In genomic region chr4:153483432-153484418, GRCh38 we compare ENCODE assay signal across 10 cellular contexts. TPM values are rescaled to one million over a fixed set of nuclear protein-coding genes. Genes with fewer than 3 reads are reported as not detected.
DNase-seq lines count a peak whose midpoint lies in the region; ATAC-seq and TF ChIP-seq lines count a peak whose summit lies in the region.
"Had no signal": no experiment of that assay in that cellular context is flagged by ENCODE, and none has a peak within 500 bp of the region (broad histone marks: within the 10 kb centered on the region; RNA-seq: fewer than 3 reads in every experiment).

No MANE protein-coding gene starts in this region.

- H3K4me1 ChIP-seq in IMR-90 (ENCODE audit: control insufficient read depth, insufficient read depth, low read length) = peaks cover 26% of the 10 kb centered on the region

- CTCF ChIA-PET in IMR-90 (lab: Yijun Ruan, JAX) = interaction anchor here (0.6 kb wide), 1 partner anchor 135 kb away, joined by 3 read pairs; no protein-coding TSS in a partner anchor

- DNase-seq in IMR-90 (peak; percentile 47), mucosa of gallbladder (ENCODE audit: low spot score) (no peak)
- DNase-seq in central memory CD8-positive, alpha-beta T cell (ENCODE audit: low spot score in 2 of 2) = no peak
- no peak for DNase-seq in naive thymus-derived CD8-positive, alpha-beta T cell
- DNase-seq: NCI-H2081 treated with DMSO at 0.1 percent for 48 hours had no signal

- peaks cover 29% of the 10 kb centered on the region for H3K36me3 Mint-ChIP-seq in central memory CD8-positive, alpha-beta T cell (ENCODE audit: insufficient read depth)
- H3K36me3 Mint-ChIP-seq in naive thymus-derived CD8-positive, alpha-beta T cell = peaks cover 0 to 39% (median 3%) of the 10 kb centered on the region in 3 donors

- H4K91ac ChIP-seq in IMR-90 (ENCODE audit: insufficient read depth, low read depth, low read length) = no peak overlapping the region

- H3K27ac ChIP-seq in C4-2B (peak overlapping the region; percentile 27; the same call in 1 of the 2 replicates), IMR-90 (ENCODE audit: insufficient read depth, low read length) (no peak overlapping the region)
- H3K27ac ChIP-seq: cardiac muscle cell had no signal

- no peak overlapping the region for H2BK5ac ChIP-seq in IMR-90 (ENCODE audit: low read depth, low read length, poor library complexity, severe bottlenecking)

- no peak overlapping the region for H3K9ac ChIP-seq in IMR-90 (ENCODE audit: low read depth, low read length)

- H3K27me3 ChIP-seq in IMR-90 (ENCODE audit: control insufficient read depth, insufficient read depth, low read length) = no peaks in the 10 kb centered on the region
- H3K27me3 ChIP-seq: cardiac muscle cell had no signal

- peaks cover 3% of the 10 kb centered on the region; the same call in 1 of the 2 replicates for H3K36me3 ChIP-seq in IMR-90 (ENCODE audit: control insufficient read depth, insufficient read depth, low read length)
- H3K36me3 ChIP-seq: cardiac muscle cell had no signal

- in situ Hi-C loops in IMR-90 (cut with MboI; ENCODE audit: low sequenced_read_pairs) = no loop called here

- H4K8ac ChIP-seq in IMR-90 (ENCODE audit: low read depth in 2 of 2, low read length in 2 of 2) = peak overlapping the region in 1 of 2 experiments; percentile 4; a peak in 1 of 4 replicates

- no CpG with 5 or more reads among the region's 10 CpGs for WGBS in IMR-90 (ENCODE audit: extremely low coverage in 2 of 2, insufficient read length in 1 of 2), 2 experiments

- H3K4me3 Mint-ChIP-seq in central memory CD8-positive, alpha-beta T cell = peak overlapping the region; percentile 32
- peak overlapping the region in 9 of 10 donors; percentile 39 to 77 (median 68) for H3K4me3 Mint-ChIP-seq in naive thymus-derived CD8-positive, alpha-beta T cell

- no peak overlapping the region for H2BK120ac ChIP-seq in IMR-90 (ENCODE audit: low read depth, low read length)

- H3K9me3 Mint-ChIP-seq in central memory CD8-positive, alpha-beta T cell = no peaks in the 10 kb centered on the region
- H3K9me3 Mint-ChIP-seq in naive thymus-derived CD8-positive, alpha-beta T cell = no peaks in the 10 kb centered on the region

- no peak for TF ChIP-seq CTCF in C4-2B (conservative IDR thresholded peaks at IDR 0.05)
- no peak for TF ChIP-seq CTCF in IMR-90 (conservative IDR thresholded peaks at IDR 0.05; ENCODE audit: low read depth, low read length)

- no peak overlapping the region for H2AFZ ChIP-seq in IMR-90 (replicated peaks; ENCODE audit: low read length, poor library complexity)

- no TSS peak for BruUV-seq in IMR-90 (replicated peaks; lab: Mats Ljungman, UMichigan)

- no peak overlapping the region; the same call in 2 of the 3 replicates for H2BK15ac ChIP-seq in IMR-90 (ENCODE audit: low read depth, low read length)

- H3K79me1 ChIP-seq in IMR-90 (ENCODE audit: low read depth in 1 of 2, low read length in 2 of 2) = peaks cover 4 to 38% of the 10 kb centered on the region in 2 experiments; a peak in 3 of 4 replicates

- no peak overlapping the region for H3K4me3 ChIP-seq in IMR-90 (ENCODE audit: insufficient read depth, low read depth, low read length)
- H3K4me3 ChIP-seq: cardiac muscle cell had no signal

- H3K18ac ChIP-seq in IMR-90 (ENCODE audit: low read depth, low read length) = no peak overlapping the region; the same call in 1 of the 2 replicates

- H2AK5ac ChIP-seq in IMR-90 (ENCODE audit: low read depth, low read length) = no peak overlapping the region

- H4K20me1 ChIP-seq in IMR-90 (ENCODE audit: insufficient read depth, low read length) = no peaks in the 10 kb centered on the region

- peak overlapping the region; percentile 67 for H3K27ac Mint-ChIP-seq in central memory CD8-positive, alpha-beta T cell (ENCODE audit: low read depth)
- peak overlapping the region; percentile 39 to 93 (median 87) for H3K27ac Mint-ChIP-seq in naive thymus-derived CD8-positive, alpha-beta T cell

- no peak for TF ChIP-seq RAD21 in IMR-90 (IDR thresholded peaks at IDR 0.05; ENCODE audit: low read length)

- no peak overlapping the region for H3K56ac ChIP-seq in IMR-90 (ENCODE audit: extremely low read depth, insufficient read depth, low read length)

- no peak overlapping the region for H3K23ac ChIP-seq in IMR-90 (ENCODE audit: low read depth, low read length)

- H2AK9ac ChIP-seq in IMR-90 (replicated peaks; ENCODE audit: low read depth, low read length, poor library complexity) = no peak overlapping the region

- dilution Hi-C loops in IMR-90 (cut with HindIII; ENCODE audit: low sequenced_read_pairs, unreplicated experiment) = no loop called here

- no peak overlapping the region for H2BK20ac ChIP-seq in IMR-90 (ENCODE audit: low read depth, low read length)

- ATAC-seq in IMR-90 (ENCODE audit: low read depth) = no peak
- ATAC-seq in central memory CD8-positive, alpha-beta T cell (replicated peaks; ENCODE audit: extremely low read depth, poor library complexity, severe bottlenecking) = no peak
- no peak for ATAC-seq in naive thymus-derived CD8-positive, alpha-beta T cell
- ATAC-seq in HG03521 (IDR thresholded peaks at IDR 0.05; ENCODE audit: unreplicated experiment) = no peak
- ATAC-seq in GM21717 (IDR thresholded peaks at IDR 0.05; ENCODE audit: unreplicated experiment) = no peak
- no peak for ATAC-seq in HG03135 (IDR thresholded peaks at IDR 0.05; ENCODE audit: unreplicated experiment)

- H3K4ac ChIP-seq in IMR-90 (ENCODE audit: low read depth, low read length) = no peak overlapping the region

- intact Hi-C loops in IMR-90 (cut with micrococcal nuclease) = no loop called here

- H3K4me2 ChIP-seq in IMR-90 (ENCODE audit: low read depth, low read length) = peak overlapping the region; percentile 86; the same call in 1 of the 2 replicates

- POLR2A ChIA-PET in IMR-90 (lab: Charles Lee; ENCODE audit: unreplicated experiment) = no interaction called here
- POLR2A ChIA-PET in naive thymus-derived CD8-positive, alpha-beta T cell (lab: Charles Lee) = interaction anchor here (0.7 to 4.7 kb wide), 6 partner anchors 11 to 18 kb away, joined by 4 to 27 read pairs (median 8); partner anchors contain the start of gene TMEM131L

- peaks cover 10% of the 10 kb centered on the region for H3K9me1 ChIP-seq in IMR-90 (ENCODE audit: insufficient read depth, low read length)

- peaks cover 47% of the 10 kb centered on the region for H3K4me1 Mint-ChIP-seq in central memory CD8-positive, alpha-beta T cell
- H3K4me1 Mint-ChIP-seq in naive thymus-derived CD8-positive, alpha-beta T cell = peaks cover 50 to 86% (median 80%) of the 10 kb centered on the region in 4 donors

- H3K14ac ChIP-seq in IMR-90 (replicated peaks; ENCODE audit: low read depth, low read length) = no peak overlapping the region

- TF ChIP-seq POLR2A in IMR-90 (IDR thresholded peaks at IDR 0.05; ENCODE audit: low read depth, low read length) = no peak

- no peak overlapping the region for H4K5ac ChIP-seq in IMR-90 (ENCODE audit: low read depth, low read length)

- H3K27me3 Mint-ChIP-seq in central memory CD8-positive, alpha-beta T cell = no peaks in the 10 kb centered on the region
- no peaks in the 10 kb centered on the region for H3K27me3 Mint-ChIP-seq in naive thymus-derived CD8-positive, alpha-beta T cell

- no peaks in the 10 kb centered on the region for H3K9me3 ChIP-seq in IMR-90 (ENCODE audit: control insufficient read depth, insufficient read depth, low read length)

TF ChIP-seq in IMR-90, 13 proteins besides CTCF, POLR2A, EP300 and RAD21:
- TF ChIP-seq CHD1 (IDR thresholded peaks at IDR 0.05; ENCODE audit: low read depth, low read length) = no peak
- no peak for TF ChIP-seq MAFK (IDR thresholded peaks at IDR 0.05; ENCODE audit: low read depth, low read length)
- TF ChIP-seq NFE2L2 (IDR thresholded peaks at IDR 0.05; ENCODE audit: low read depth, low read length) = no peak
TF ChIP-seq in IMR-90: peak in this region for 0.

RNA-seq across cellular contexts. Expression of gene TMEM131L, which starts 17.6 kb away (rescaled TPM):
- total RNA-seq in IMR-90 (2012; rRNA removed) (16.1 and 23.8 TPM in 2 replicates), mucosa of gallbladder (11.7 TPM)
- polyA plus RNA-seq in IMR-90 (2012; rRNA removed) = 8.2 and 8.4 TPM in 2 replicates
- 3.9 and 4.9 TPM in 2 replicates for polyA plus RNA-seq in IMR-90 (2012; cell fraction: cytosol; rRNA removed)
- 10.1 and 26.3 TPM in 2 replicates for polyA plus RNA-seq in IMR-90 (2012; cell fraction: nucleus; rRNA removed; ENCODE audit: low replicate concordance)
- 10 to 100 TPM; 72.2 to 72.6 TPM for total RNA-seq in naive thymus-derived CD8-positive, alpha-beta T cell
- 10 to 100 TPM; 13.8 to 32.9 (median 26.7) TPM for polyA plus RNA-seq in naive thymus-derived CD8-positive, alpha-beta T cell
